Comparison of ENCODE assay signal across 2 cellular contexts in the genomic region with DNA sequence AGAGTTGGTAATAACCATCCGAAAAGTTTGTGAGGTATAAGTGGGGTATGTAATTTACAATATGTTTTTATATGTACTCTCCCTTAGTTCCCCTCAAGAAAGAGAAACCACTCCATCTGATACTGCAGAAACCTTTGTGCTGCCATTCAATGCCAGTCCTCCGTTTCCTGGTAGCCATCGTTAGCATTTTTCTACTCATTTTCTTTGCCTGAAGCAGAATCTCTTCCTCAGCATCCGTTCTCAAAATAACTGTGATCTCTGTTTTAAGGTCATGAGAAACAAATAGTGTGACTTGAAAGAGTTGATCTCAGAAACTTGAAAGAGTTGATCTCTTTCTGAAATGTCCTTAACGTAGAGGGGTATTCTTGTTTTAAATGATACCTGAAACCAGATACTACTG.
TF ChIP-seq lines count a peak whose summit lies in the region.

No MANE protein-coding gene starts in this region.

TF ChIP-seq in SK-N-SH, 30 proteins besides CTCF, POLR2A, EP300 and RAD21 (continued from another document):
- TF ChIP-seq SMC3 (IDR thresholded peaks at IDR 0.05; ENCODE audit: low read depth, low read length) = no peak
- TF ChIP-seq RFX5 (IDR thresholded peaks at IDR 0.05; ENCODE audit: low read length) = no peak
- TF ChIP-seq, protein P1, sequence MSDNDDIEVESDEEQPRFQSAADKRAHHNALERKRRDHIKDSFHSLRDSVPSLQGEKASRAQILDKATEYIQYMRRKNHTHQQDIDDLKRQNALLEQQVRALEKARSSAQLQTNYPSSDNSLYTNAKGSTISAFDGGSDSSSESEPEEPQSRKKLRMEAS (IDR thresholded peaks at IDR 0.05; ENCODE audit: low read depth) = no peak
- TF ChIP-seq NFIC (IDR thresholded peaks at IDR 0.05; ENCODE audit: borderline replicate concordance) = no peak
- TF ChIP-seq, protein P2, sequence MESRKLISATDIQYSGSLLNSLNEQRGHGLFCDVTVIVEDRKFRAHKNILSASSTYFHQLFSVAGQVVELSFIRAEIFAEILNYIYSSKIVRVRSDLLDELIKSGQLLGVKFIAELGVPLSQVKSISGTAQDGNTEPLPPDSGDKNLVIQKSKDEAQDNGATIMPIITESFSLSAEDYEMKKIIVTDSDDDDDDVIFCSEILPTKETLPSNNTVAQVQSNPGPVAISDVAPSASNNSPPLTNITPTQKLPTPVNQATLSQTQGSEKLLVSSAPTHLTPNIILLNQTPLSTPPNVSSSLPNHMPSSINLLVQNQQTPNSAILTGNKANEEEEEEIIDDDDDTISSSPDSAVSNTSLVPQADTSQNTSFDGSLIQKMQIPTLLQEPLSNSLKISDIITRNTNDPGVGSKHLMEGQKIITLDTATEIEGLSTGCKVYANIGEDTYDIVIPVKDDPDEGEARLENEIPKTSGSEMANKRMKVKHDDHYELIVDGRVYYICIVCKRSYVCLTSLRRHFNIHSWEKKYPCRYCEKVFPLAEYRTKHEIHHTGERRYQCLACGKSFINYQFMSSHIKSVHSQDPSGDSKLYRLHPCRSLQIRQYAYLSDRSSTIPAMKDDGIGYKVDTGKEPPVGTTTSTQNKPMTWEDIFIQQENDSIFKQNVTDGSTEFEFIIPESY (IDR thresholded peaks at IDR 0.05; ENCODE audit: borderline replicate concordance, low read depth) = no peak
- no peak for TF ChIP-seq GATA2 (CRISPR knock-in tag; IDR thresholded peaks at IDR 0.05)

TF ChIP-seq in SK-N-SH treated with all-trans-retinoic acid at 6 μM for 48 hours, 23 proteins besides CTCF, POLR2A, EP300 and RAD21 (continued from another document):
- TF ChIP-seq PPARA (CRISPR knock-in tag; IDR thresholded peaks at IDR 0.05; ENCODE audit: borderline replicate concordance) (no peak), ZFP30 (CRISPR knock-in tag; IDR thresholded peaks at IDR 0.05) (no peak), TOX (CRISPR knock-in tag; IDR thresholded peaks at IDR 0.05; ENCODE audit: borderline replicate concordance) (no peak), OSR1 (CRISPR knock-in tag; IDR thresholded peaks at IDR 0.05) (no peak), ZNF70 (CRISPR knock-in tag; IDR thresholded peaks at IDR 0.05) (no peak), ESRRG (CRISPR knock-in tag; IDR thresholded peaks at IDR 0.05) (no peak)
